Comparison of ENCODE assay signal across 30 cellular contexts in the genomic region with DNA sequence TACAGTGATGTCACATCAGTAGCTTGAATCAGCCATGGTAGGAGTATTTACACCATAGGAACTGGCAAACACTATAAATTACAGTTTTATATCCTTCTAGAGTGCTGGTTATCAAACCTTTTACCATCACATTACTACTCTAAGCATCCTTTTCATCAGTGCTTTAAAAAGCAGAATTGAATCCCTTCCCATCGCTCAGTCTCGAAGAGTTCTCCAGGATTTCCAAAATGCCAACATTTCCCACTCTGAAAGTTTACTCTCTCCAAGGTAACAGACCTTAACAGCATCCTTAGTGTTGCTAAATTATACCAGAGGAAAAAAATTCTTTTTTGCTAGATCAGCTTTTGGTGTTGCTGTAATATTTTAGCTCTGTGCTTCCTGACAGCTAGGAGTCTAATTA.
"Had no signal": no experiment of that assay in that cellular context is flagged by ENCODE, and none has a peak within 500 bp of the region (broad histone marks: within the 10 kb centered on the region; RNA-seq: fewer than 3 reads in every experiment).

No MANE protein-coding gene starts in this region.

- H3K4me1 Mint-ChIP-seq: activated CD4-positive, alpha-beta T cell treated with anti-CD3 and anti-CD28 coated beads for 36 hours; activated CD4-positive, alpha-beta T cell treated with anti-CD3 and anti-CD28 coated beads, Interleukin-2, amount 10 ng/mL, durations not matched to agents 24 days and 14 days; activated CD8-positive, alpha-beta memory T cell treated with anti-CD3 and anti-CD28 coated beads, Interleukin-2, amount 10 ng/mL, durations not matched to agents 7 days and 5 days; activated naive CD4-positive, alpha-beta T cell treated with anti-CD3 and anti-CD28 coated beads, Interleukin-2, amount 50 U/mL, for 24 hours; activated naive CD8-positive, alpha-beta T cell treated with anti-CD3 and anti-CD28 coated beads for 36 hours; activated naive CD8-positive, alpha-beta T cell treated with anti-CD3 and anti-CD28 coated beads, Interleukin-2, amount 50 U/mL, for 24 hours had no signal

- H3K27me3 Mint-ChIP-seq: activated CD4-positive, alpha-beta memory T cell treated with anti-CD3 and anti-CD28 coated beads for 36 hours; activated CD4-positive, alpha-beta T cell treated with anti-CD3 and anti-CD28 coated beads for 36 hours; activated CD4-positive, alpha-beta T cell treated with anti-CD3 and anti-CD28 coated beads, Interleukin-2, amount 10 ng/mL, durations not matched to agents 24 days and 14 days; activated CD8-positive, alpha-beta memory T cell treated with anti-CD3 and anti-CD28 coated beads, Interleukin-2, amount 10 ng/mL, durations not matched to agents 7 days and 5 days; activated naive CD4-positive, alpha-beta T cell treated with anti-CD3 and anti-CD28 coated beads, Interleukin-2, amount 50 U/mL, for 24 hours; activated naive CD8-positive, alpha-beta T cell treated with anti-CD3 and anti-CD28 coated beads for 36 hours; activated naive CD8-positive, alpha-beta T cell treated with anti-CD3 and anti-CD28 coated beads, Interleukin-2, amount 50 U/mL, for 24 hours had no signal

- H3K36me3 ChIP-seq: adrenal gland, WERI-Rb-1 had no signal

- H3K4me3 Mint-ChIP-seq: activated CD4-positive, alpha-beta memory T cell treated with anti-CD3 and anti-CD28 coated beads for 36 hours; activated CD4-positive, alpha-beta T cell treated with anti-CD3 and anti-CD28 coated beads for 36 hours; activated CD4-positive, alpha-beta T cell treated with anti-CD3 and anti-CD28 coated beads, Interleukin-2, amount 10 ng/mL, durations not matched to agents 24 days and 14 days; activated CD8-positive, alpha-beta memory T cell treated with anti-CD3 and anti-CD28 coated beads, Interleukin-2, amount 10 ng/mL, durations not matched to agents 7 days and 5 days; activated CD8-positive, alpha-beta T cell treated with anti-CD3 and anti-CD28 coated beads, Interleukin-2, amount 10 ng/mL, durations not matched to agents 7 days and 5 days; activated naive CD4-positive, alpha-beta T cell treated with anti-CD3 and anti-CD28 coated beads for 36 hours; activated naive CD4-positive, alpha-beta T cell treated with anti-CD3 and anti-CD28 coated beads, Interleukin-2, amount 50 U/mL, for 24 hours; activated naive CD8-positive, alpha-beta T cell treated with anti-CD3 and anti-CD28 coated beads for 36 hours; activated naive CD8-positive, alpha-beta T cell treated with anti-CD3 and anti-CD28 coated beads, Interleukin-2, amount 50 U/mL, for 24 hours; activated T-helper 1 cell treated with anti-CD3 and anti-CD28 coated beads, Interleukin-12 subunit alpha, Interleukin-12 subunit beta, Interleukin-2, Interleukin-4 antibody, amounts not matched to agents 30 ng/mL and 10 ng/mL and 1 ng/mL, durations not matched to agents 14 hours and 24 hours and 36 hours; T-helper 2 cell treated with Interferon-gamma antibody and Interleukin-4, amounts not matched to agents 5 μg/mL and 100 μg/mL, for 36 hours had no signal

- H3K4me1 ChIP-seq: adrenal gland, body of pancreas had no signal

- H3K27ac ChIP-seq: adrenal gland, body of pancreas, WERI-Rb-1 had no signal

- H3K9me3 Mint-ChIP-seq: activated CD4-positive, alpha-beta memory T cell treated with anti-CD3 and anti-CD28 coated beads for 36 hours; activated CD4-positive, alpha-beta T cell treated with anti-CD3 and anti-CD28 coated beads, Interleukin-2, amount 10 ng/mL, durations not matched to agents 24 days and 14 days; activated naive CD4-positive, alpha-beta T cell treated with anti-CD3 and anti-CD28 coated beads for 36 hours; activated naive CD4-positive, alpha-beta T cell treated with anti-CD3 and anti-CD28 coated beads, Interleukin-2, amount 50 U/mL, for 24 hours; activated naive CD8-positive, alpha-beta T cell treated with anti-CD3 and anti-CD28 coated beads for 36 hours; activated naive CD8-positive, alpha-beta T cell treated with anti-CD3 and anti-CD28 coated beads, Interleukin-2, amount 50 U/mL, for 24 hours; activated T-helper 1 cell treated with anti-CD3 and anti-CD28 coated beads, Interleukin-12 subunit alpha, Interleukin-12 subunit beta, Interleukin-2, Interleukin-4 antibody, amounts not matched to agents 30 ng/mL and 10 ng/mL and 1 ng/mL, durations not matched to agents 14 hours and 24 hours and 36 hours; activated T-helper 2 cell treated with anti-CD3 and anti-CD28 coated beads, Interferon-gamma antibody, Interleukin-2, Interleukin-4, amounts not matched to agents 10 μg/mL and 5 μg/mL and 100 μg/mL, durations not matched to agents 14 hours and 24 hours and 36 hours; T-helper 2 cell treated with Interferon-gamma antibody and Interleukin-4, amounts not matched to agents 5 μg/mL and 100 μg/mL, for 36 hours had no signal

- DNase-seq: activated CD4-positive, alpha-beta memory T cell treated with anti-CD3 and anti-CD28 coated beads for 36 hours; activated CD4-positive, alpha-beta T cell treated with anti-CD3 and anti-CD28 coated beads for 36 hours; activated CD4-positive, alpha-beta T cell treated with anti-CD3 and anti-CD28 coated beads, Interleukin-2, amount 10 ng/mL, durations not matched to agents 24 days and 14 days; activated CD4-positive, CD25-positive, alpha-beta regulatory T cell; activated CD4-positive, CD25-positive, alpha-beta regulatory T cell treated with anti-CD3 and anti-CD28 coated beads, Interleukin-2, amount 50 U/mL, for 72 hours; activated CD8-positive, alpha-beta memory T cell treated with anti-CD3 and anti-CD28 coated beads, Interleukin-2, amount 10 ng/mL, durations not matched to agents 7 days and 5 days; activated CD8-positive, alpha-beta memory T cell treated with anti-CD3 and anti-CD28 coated beads, Interleukin-2, amount 50 U/mL, for 4 hours; activated CD8-positive, alpha-beta T cell treated with anti-CD3 and anti-CD28 coated beads, Interleukin-2, amount 10 ng/mL, durations not matched to agents 7 days and 5 days; activated effector memory CD4-positive, alpha-beta T cell treated with anti-CD3 and anti-CD28 coated beads, Interleukin-2, amount 50 U/mL, for 16 hours; activated naive CD4-positive, alpha-beta T cell treated with anti-CD3 and anti-CD28 coated beads for 36 hours; activated naive CD8-positive, alpha-beta T cell treated with anti-CD3 and anti-CD28 coated beads for 36 hours; activated naive CD8-positive, alpha-beta T cell treated with anti-CD3 and anti-CD28 coated beads, Interleukin-2, amount 50 U/mL, for 24 hours; activated T-cell treated with anti-CD3 and anti-CD28 coated beads, Interleukin-2, amount 50 U/mL, for 1 hour; activated T-cell treated with anti-CD3 and anti-CD28 coated beads, Interleukin-2, amount 50 U/mL, for 48 hours; adrenal gland; amygdala; aorta; body of pancreas; caudate nucleus; effector CD8-positive, alpha-beta T cell; foreskin fibroblast; head of caudate nucleus; hippocampal formation; T1000; WERI-Rb-1 had no signal

- H3K36me3 Mint-ChIP-seq: activated CD4-positive, alpha-beta memory T cell treated with anti-CD3 and anti-CD28 coated beads for 36 hours; activated CD8-positive, alpha-beta memory T cell treated with anti-CD3 and anti-CD28 coated beads, Interleukin-2, amount 10 ng/mL, durations not matched to agents 7 days and 5 days; activated naive CD4-positive, alpha-beta T cell treated with anti-CD3 and anti-CD28 coated beads, Interleukin-2, amount 50 U/mL, for 24 hours; activated naive CD8-positive, alpha-beta T cell treated with anti-CD3 and anti-CD28 coated beads for 36 hours had no signal

- H3K4me3 ChIP-seq: adrenal gland, body of pancreas had no signal

- H3K27ac Mint-ChIP-seq: activated CD4-positive, alpha-beta memory T cell treated with anti-CD3 and anti-CD28 coated beads for 36 hours; activated CD4-positive, alpha-beta T cell treated with anti-CD3 and anti-CD28 coated beads for 36 hours; activated CD4-positive, alpha-beta T cell treated with anti-CD3 and anti-CD28 coated beads, Interleukin-2, amount 10 ng/mL, durations not matched to agents 24 days and 14 days; activated CD8-positive, alpha-beta memory T cell treated with anti-CD3 and anti-CD28 coated beads, Interleukin-2, amount 10 ng/mL, durations not matched to agents 7 days and 5 days; activated CD8-positive, alpha-beta T cell treated with anti-CD3 and anti-CD28 coated beads, Interleukin-2, amount 10 ng/mL, durations not matched to agents 7 days and 5 days; activated naive CD4-positive, alpha-beta T cell treated with anti-CD3 and anti-CD28 coated beads for 36 hours; activated naive CD4-positive, alpha-beta T cell treated with anti-CD3 and anti-CD28 coated beads, Interleukin-2, amount 50 U/mL, for 24 hours; activated naive CD8-positive, alpha-beta T cell treated with anti-CD3 and anti-CD28 coated beads for 36 hours; activated naive CD8-positive, alpha-beta T cell treated with anti-CD3 and anti-CD28 coated beads, Interleukin-2, amount 50 U/mL, for 24 hours; activated T-helper 1 cell treated with anti-CD3 and anti-CD28 coated beads, Interleukin-12 subunit alpha, Interleukin-12 subunit beta, Interleukin-2, Interleukin-4 antibody, amounts not matched to agents 30 ng/mL and 10 ng/mL and 1 ng/mL, durations not matched to agents 14 hours and 24 hours and 36 hours; activated T-helper 2 cell treated with anti-CD3 and anti-CD28 coated beads, Interferon-gamma antibody, Interleukin-2, Interleukin-4, amounts not matched to agents 10 μg/mL and 5 μg/mL and 100 μg/mL, durations not matched to agents 14 hours and 24 hours and 36 hours; T-helper 2 cell treated with Interferon-gamma antibody and Interleukin-4, amounts not matched to agents 5 μg/mL and 100 μg/mL, for 36 hours had no signal

- ATAC-seq: activated CD4-positive, alpha-beta T cell treated with anti-CD3 and anti-CD28 coated beads for 36 hours; activated CD8-positive, alpha-beta memory T cell treated with anti-CD3 and anti-CD28 coated beads, Interleukin-2, amount 10 ng/mL, durations not matched to agents 7 days and 5 days; activated CD8-positive, alpha-beta T cell treated with anti-CD3 and anti-CD28 coated beads, Interleukin-2, amount 10 ng/mL, durations not matched to agents 7 days and 5 days; activated naive CD8-positive, alpha-beta T cell treated with anti-CD3 and anti-CD28 coated beads, Interleukin-2, amount 50 U/mL, for 24 hours; body of pancreas; esophagus mucosa had no signal

- H3K27me3 ChIP-seq: adrenal gland, body of pancreas had no signal
